ENCODE assay signal across 22 cellular contexts in genomic region chr13:42883142-42883541, GRCh38.
A peak's percentile ranks its signal among the peaks of the same experiment; 100 is the strongest.
DNase-seq lines count a peak whose midpoint lies in the region; ATAC-seq and TF ChIP-seq lines count a peak whose summit lies in the region.
"Had no signal": no experiment of that assay in that cellular context is flagged by ENCODE, and none has a peak within 500 bp of the region (broad histone marks: within the 10 kb centered on the region; RNA-seq: fewer than 3 reads in every experiment).

No MANE protein-coding gene starts in this region.

- no peaks in the 10 kb centered on the region for H3K9me2 ChIP-seq in SK-N-SH

- no peak for TF ChIP-seq RAD21 in SK-N-SH (IDR thresholded peaks at IDR 0.05; ENCODE audit: low read length)

- H3K27ac ChIP-seq in SK-N-SH (ENCODE audit: low read depth in 2 of 2, low read length in 1 of 2), result no peak overlapping the region
- H3K27ac ChIP-seq in sigmoid colon, result no peak overlapping the region
- H3K27ac ChIP-seq: ascending aorta, upper lobe of left lung had no signal

- peak overlapping the region; percentile 23; the same call in 1 of the 2 replicates for H2AFZ ChIP-seq in SK-N-SH (ENCODE audit: low read depth)

- CTCF ChIA-PET in SK-N-SH (lab: Yijun Ruan, JAX), result interaction anchor here (0.6 to 1.9 kb wide), 13 partner anchors 13 to 937 kb away, joined by 3 to 8 read pairs (median 3); partner anchors contain the start of gene DNAJC15

- in situ Hi-C loops in GM13976 (cut with MboI; ENCODE audit: low sequenced_read_pairs, unreplicated experiment), result no loop called here

- no peak for TF ChIP-seq CTCF in SK-N-SH (IDR thresholded peaks at IDR 0.05)
- no peak for TF ChIP-seq CTCF in mucosa of descending colon (IDR thresholded peaks at IDR 0.05)
- TF ChIP-seq CTCF in GM13976 (IDR thresholded peaks at IDR 0.05; ENCODE audit: borderline replicate concordance, control extremely low read depth, extremely low read depth, insufficient read depth, missing control alignments), result no peak
- TF ChIP-seq CTCF in sigmoid colon (IDR thresholded peaks at IDR 0.05), result no peak

- ATAC-seq in mucosa of descending colon, result peak; percentile 20
- ATAC-seq: activated T-helper 17 cell treated with anti-CD3 and anti-CD28 coated beads, Interleukin-2, amount 50 U/mL, for 72 hours had no signal

- H3K79me2 ChIP-seq in SK-N-SH (ENCODE audit: insufficient read depth), result no peaks in the 10 kb centered on the region

- no peak overlapping the region for H3K9ac ChIP-seq in SK-N-SH

- H3F3A ChIP-seq in SK-N-SH (replicated peaks; ENCODE audit: insufficient read depth), result no peaks in the 10 kb centered on the region

- intact Hi-C loops in mucosa of descending colon (cut with DNase I, micrococcal nuclease), result no loop called here
- intact Hi-C loops in sigmoid colon (cut with DNase I), result no loop called here

- TF ChIP-seq POLR2A in sigmoid colon (IDR thresholded peaks at IDR 0.05), result no peak

- H3K4me3 ChIP-seq in SK-N-SH (ENCODE audit: low read depth in 2 of 2, low read length in 1 of 2), result no peak overlapping the region
- H3K4me3 ChIP-seq in mucosa of descending colon, result no peak overlapping the region
- no peak overlapping the region for H3K4me3 ChIP-seq in sigmoid colon
- H3K4me3 ChIP-seq: ascending aorta, upper lobe of left lung had no signal

- peaks cover 0 to 10% of the 10 kb centered on the region in 2 experiments; a peak in 2 of 4 replicates for H3K4me1 ChIP-seq in SK-N-SH (ENCODE audit: control insufficient read depth in 1 of 2, insufficient read depth in 2 of 2, low read depth in 1 of 2, low read length in 1 of 2)
- H3K4me1 ChIP-seq in mucosa of descending colon (ENCODE audit: low read depth), result peaks cover 9% of the 10 kb centered on the region
- H3K4me1 ChIP-seq in sigmoid colon, result peaks cover 0 to 21% (median 12%) of the 10 kb centered on the region in 4 donors
- H3K4me1 ChIP-seq: ascending aorta had no signal

- H3K4me2 ChIP-seq in SK-N-SH, result no peak overlapping the region

- DNase-seq in HCEC 1CT (peak; percentile 35), SK-N-SH (no peak), dermis blood vessel endothelial cell (peak; percentile 46), mucosa of descending colon (no peak), NCI-H510A treated with DMSO at 0.1 percent for 48 hours (lab: John Stamatoyannopoulos, UW) (no peak), GM13976 (ENCODE audit: low spot score) (no peak), NOMO-1 treated with DMSO at 0.1 percent for 48 hours (lab: John Stamatoyannopoulos, UW; ENCODE audit: unreplicated experiment) (no peak), sigmoid colon (no peak)
- DNase-seq: activated B cell treated with CpG ODN at 0.5 μM for 24 hours; activated CD4-positive, alpha-beta T cell treated with anti-CD3 and anti-CD28 coated beads, Interleukin-2, amount 50 U/mL, for 48 hours; activated CD8-positive, alpha-beta memory T cell treated with anti-CD3 and anti-CD28 coated beads, Interleukin-2, amount 50 U/mL, for 4 hours; CD4-positive, alpha-beta memory T cell; cerebellar nuclear complex; effector CD4-positive, alpha-beta T cell; foreskin melanocyte; H9; Kasumi-1; NCI-H1048; NCI-H187 treated with DMSO at 0.1 percent for 48 hours; upper lobe of left lung had no signal

- H4K20me1 ChIP-seq in SK-N-SH (ENCODE audit: insufficient read depth), result no peaks in the 10 kb centered on the region

- no peaks in the 10 kb centered on the region for H3K9me3 ChIP-seq in SK-N-SH
- no peaks in the 10 kb centered on the region for H3K9me3 ChIP-seq in mucosa of descending colon
- H3K9me3 ChIP-seq in sigmoid colon, result no peaks in the 10 kb centered on the region
- H3K9me3 ChIP-seq: ascending aorta, upper lobe of left lung had no signal

- TF ChIP-seq EP300 in SK-N-SH (IDR thresholded peaks at IDR 0.05; ENCODE audit: borderline replicate concordance in 1 of 2, low read depth in 1 of 2, low read length in 1 of 2), result no peak
- TF ChIP-seq EP300 in sigmoid colon (IDR thresholded peaks at IDR 0.05), result no peak

- H3K27me3 ChIP-seq in SK-N-SH (ENCODE audit: insufficient read depth) (no peaks in the 10 kb centered on the region), sigmoid colon (no peaks in the 10 kb centered on the region)
- H3K27me3 ChIP-seq: ascending aorta, upper lobe of left lung had no signal

- H3K36me3 ChIP-seq in SK-N-SH (replicated peaks in 1 of 2; ENCODE audit: control insufficient read depth in 1 of 2, insufficient read depth in 2 of 2, low read length in 1 of 2) (no peaks in the 10 kb centered on the region), mucosa of descending colon (ENCODE audit: low read depth) (no peaks in the 10 kb centered on the region), sigmoid colon (peaks cover 0 to 5% (median 0%) of the 10 kb centered on the region in 4 donors)
- H3K36me3 ChIP-seq: ascending aorta had no signal

- WGBS in SK-N-SH (ENCODE audit: low lambda C conversion rate), result 90% methylated on average over 1 of the region's 1 CpG
- 70 to 76% methylated on average over 1 of the region's 1 CpG for WGBS in sigmoid colon, 2 donors

- POLR2A ChIA-PET in SK-N-SH (lab: Yijun Ruan, JAX), result no interaction called here

TF ChIP-seq in SK-N-SH, 30 proteins besides CTCF, POLR2A, EP300 and RAD21:
- TF ChIP-seq TEAD4 (IDR thresholded peaks at IDR 0.05; ENCODE audit: borderline replicate concordance, insufficient read depth) (no peak), GABPA (IDR thresholded peaks at IDR 0.05; ENCODE audit: low read depth) (no peak), RCOR1 (IDR thresholded peaks at IDR 0.05; ENCODE audit: low read length) (no peak), GATA2 (CRISPR knock-in tag; IDR thresholded peaks at IDR 0.05) (no peak), POLR2AphosphoS5 (IDR thresholded peaks at IDR 0.05; ENCODE audit: low read depth, low read length) (no peak), YY1 (IDR thresholded peaks at IDR 0.05; ENCODE audit: low read depth) (no peak), CHD2 (IDR thresholded peaks at IDR 0.05; ENCODE audit: low read length, partially characterized antibody) (no peak)
- TF ChIP-seq, protein P1, sequence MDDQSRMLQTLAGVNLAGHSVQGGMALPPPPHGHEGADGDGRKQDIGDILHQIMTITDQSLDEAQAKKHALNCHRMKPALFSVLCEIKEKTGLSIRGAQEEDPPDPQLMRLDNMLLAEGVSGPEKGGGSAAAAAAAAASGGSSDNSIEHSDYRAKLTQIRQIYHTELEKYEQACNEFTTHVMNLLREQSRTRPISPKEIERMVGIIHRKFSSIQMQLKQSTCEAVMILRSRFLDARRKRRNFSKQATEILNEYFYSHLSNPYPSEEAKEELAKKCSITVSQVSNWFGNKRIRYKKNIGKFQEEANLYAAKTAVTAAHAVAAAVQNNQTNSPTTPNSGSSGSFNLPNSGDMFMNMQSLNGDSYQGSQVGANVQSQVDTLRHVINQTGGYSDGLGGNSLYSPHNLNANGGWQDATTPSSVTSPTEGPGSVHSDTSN (IDR thresholded peaks at IDR 0.05), result no peak
- TF ChIP-seq, protein P2, sequence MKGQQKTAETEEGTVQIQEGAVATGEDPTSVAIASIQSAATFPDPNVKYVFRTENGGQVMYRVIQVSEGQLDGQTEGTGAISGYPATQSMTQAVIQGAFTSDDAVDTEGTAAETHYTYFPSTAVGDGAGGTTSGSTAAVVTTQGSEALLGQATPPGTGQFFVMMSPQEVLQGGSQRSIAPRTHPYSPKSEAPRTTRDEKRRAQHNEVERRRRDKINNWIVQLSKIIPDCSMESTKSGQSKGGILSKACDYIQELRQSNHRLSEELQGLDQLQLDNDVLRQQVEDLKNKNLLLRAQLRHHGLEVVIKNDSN (IDR thresholded peaks at IDR 0.05; ENCODE audit: borderline replicate concordance, low read depth), result no peak

Comparison
In these comparisons a context has a peak if more than half of its experiments do, and no peak if none do; other contexts are left out.
1. DNase-seq: peak in HCEC 1CT (single experiment) and dermis blood vessel endothelial cell (single experiment); none in SK-N-SH (single experiment), mucosa of descending colon (0 of 3), NCI-H510A treated with DMSO at 0.1 percent for 48 hours (single experiment), GM13976 (single experiment), NOMO-1 treated with DMSO at 0.1 percent for 48 hours (single experiment) and sigmoid colon (single experiment).